In genomic region chr12:130716918-130717306, GRCh38 we compare ENCODE assay signal across 21 cellular contexts. TPM values are rescaled to one million over a fixed set of nuclear protein-coding genes. Genes with fewer than 3 reads are reported as not detected.
DNase-seq lines count a peak whose midpoint lies in the region; ATAC-seq and TF ChIP-seq lines count a peak whose summit lies in the region.
"Had no signal": no experiment of that assay in that cellular context is flagged by ENCODE, and none has a peak within 500 bp of the region (broad histone marks: within the 10 kb centered on the region; RNA-seq: fewer than 3 reads in every experiment).

No MANE protein-coding gene starts in this region.

- H3K4me3 Mint-ChIP-seq in neural crest cell = peak overlapping the region; percentile 90
- H3K4me3 Mint-ChIP-seq in naive thymus-derived CD8-positive, alpha-beta T cell = peak overlapping the region in 2 of 10 donors; percentile 22 to 71
- H3K4me3 Mint-ChIP-seq: activated naive CD8-positive, alpha-beta T cell treated with anti-CD3 and anti-CD28 coated beads, Interleukin-2, amount 50 U/mL, for 24 hours; activated T-cell treated with anti-CD3 and anti-CD28 coated beads, Interleukin-2, amount 50 U/mL, for 24 hours had no signal

- H3K36me3 Mint-ChIP-seq in neural crest cell (ENCODE audit: low read depth) = no peaks in the 10 kb centered on the region
- H3K36me3 Mint-ChIP-seq in naive thymus-derived CD8-positive, alpha-beta T cell = peaks cover 0 to 16% (median 0%) of the 10 kb centered on the region in 3 donors

- peaks cover 47% of the 10 kb centered on the region for H3K4me1 Mint-ChIP-seq in neural crest cell
- peaks cover 2 to 24% (median 14%) of the 10 kb centered on the region in 4 donors for H3K4me1 Mint-ChIP-seq in naive thymus-derived CD8-positive, alpha-beta T cell

- ATAC-seq in DND-41 (ENCODE audit: insufficient read depth, low read depth) = no peak
- no peak for ATAC-seq in naive thymus-derived CD8-positive, alpha-beta T cell
- no peak for ATAC-seq in GM18907 (IDR thresholded peaks at IDR 0.05; ENCODE audit: unreplicated experiment)
- ATAC-seq: activated naive CD8-positive, alpha-beta T cell treated with anti-CD3 and anti-CD28 coated beads, Interleukin-2, amount 50 U/mL, for 24 hours; gastrocnemius medialis; stimulated activated naive CD8-positive, alpha-beta T cell treated with anti-CD3 and anti-CD28 coated beads, Interleukin-15, Interleukin-2, amounts not matched to agents 100 U/mL and 50 U/mL, for 24 hours had no signal

- intact Hi-C loops in esophagus muscularis mucosa (cut with DNase I) = no loop called here

- H3K9me3 ChIP-seq in DND-41 (ENCODE audit: insufficient read depth, low read length, severe bottlenecking) (no peaks in the 10 kb centered on the region), HUES64 (ENCODE audit: insufficient read depth, low read depth, low read length) (peaks cover 5% of the 10 kb centered on the region; the same call in 1 of the 2 replicates), esophagus muscularis mucosa (peaks cover 0 to 7% (median 2%) of the 10 kb centered on the region in 4 donors)
- H3K9me3 ChIP-seq: gastrocnemius medialis, pancreas had no signal

- H3K27ac ChIP-seq in DND-41 (ENCODE audit: low read length) (no peak overlapping the region), HUES64 (ENCODE audit: low read depth, low read length) (no peak overlapping the region), esophagus muscularis mucosa (replicated peaks in 1 of 4) (no peak overlapping the region)
- H3K27ac ChIP-seq: gastrocnemius medialis, pancreas had no signal

- H3K27me3 ChIP-seq in DND-41 (ENCODE audit: insufficient read depth, low read length, poor library complexity) (no peaks in the 10 kb centered on the region), HUES64 (ENCODE audit: insufficient read depth, low read length) (peaks cover 66% of the 10 kb centered on the region), esophagus muscularis mucosa (peaks cover 0 to 65% (median 10%) of the 10 kb centered on the region in 4 donors)

- 12% methylated on average over 7 of the region's 9 CpGs for WGBS in HUES64
- 13% methylated on average over 5 of the region's 9 CpGs for WGBS in esophagus muscularis mucosa

- DNase-seq in DND-41 = no peak
- DNase-seq in esophagus muscularis mucosa (ENCODE audit: extremely low spot score) = no peak
- DNase-seq in neural crest cell (ENCODE audit: low read depth, low spot score) = no peak
- DNase-seq in naive thymus-derived CD8-positive, alpha-beta T cell = no peak
- DNase-seq in SW480 (ENCODE audit: low spot score) = no peak
- DNase-seq in stimulated activated CD4-positive, alpha-beta T cell treated with anti-CD3 and anti-CD28 coated beads, Interleukin-1b, Interleukin-23, amount 100 ng/mL, for 48 hours = no peak
- DNase-seq: activated CD4-positive, alpha-beta T cell treated with anti-CD3 and anti-CD28 coated beads, Interleukin-2, amount 50 U/mL, for 4 hours; activated naive CD8-positive, alpha-beta T cell treated with anti-CD3 and anti-CD28 coated beads, Interleukin-2, amount 50 U/mL, for 24 hours; activated T-cell treated with anti-CD3 and anti-CD28 coated beads, Interleukin-2, amount 50 U/mL, for 24 hours; Calu3; central memory CD4-positive, alpha-beta T cell; gastrocnemius medialis; GF-D8; KBM-7; OCI-M1; pancreas; stimulated activated naive CD8-positive, alpha-beta T cell treated with anti-CD3 and anti-CD28 coated beads, Interleukin-15, Interleukin-2, amounts not matched to agents 100 U/mL and 50 U/mL, for 24 hours had no signal

- TF ChIP-seq CTCF in DND-41 (IDR thresholded peaks at IDR 0.05; ENCODE audit: borderline replicate concordance, extremely low read depth, low read length, poor library complexity, severe bottlenecking) = no peak
- TF ChIP-seq CTCF in esophagus muscularis mucosa (IDR thresholded peaks at IDR 0.05) = no peak
- no peak for TF ChIP-seq CTCF in neural crest cell (conservative IDR thresholded peaks at IDR 0.05)

- TF ChIP-seq EP300 in esophagus muscularis mucosa (IDR thresholded peaks at IDR 0.05) = no peak

- 0 out of 4 replicates have a peak overlapping the region, but pooled peaks of 1 of the 2 experiments have one; percentile 42 for H3K4me3 ChIP-seq in DND-41 (ENCODE audit: low read depth in 1 of 2, low read length in 2 of 2)
- peak overlapping the region; percentile 57 for H3K4me3 ChIP-seq in HUES64 (ENCODE audit: low read length)
- peak overlapping the region; percentile 41 to 49 (median 46) for H3K4me3 ChIP-seq in esophagus muscularis mucosa
- H3K4me3 ChIP-seq: pancreas had no signal

- peak overlapping the region; percentile 42; the same call in 1 of the 2 replicates for H2AFZ ChIP-seq in DND-41 (ENCODE audit: low read depth, low read length)

- no peak for TF ChIP-seq POLR2A in esophagus muscularis mucosa (IDR thresholded peaks at IDR 0.05; ENCODE audit: low read depth)

- H3K27ac Mint-ChIP-seq in neural crest cell (ENCODE audit: unreplicated experiment) = no peak overlapping the region
- H3K27ac Mint-ChIP-seq in naive thymus-derived CD8-positive, alpha-beta T cell = no peak overlapping the region
- H3K27ac Mint-ChIP-seq: activated naive CD8-positive, alpha-beta T cell treated with anti-CD3 and anti-CD28 coated beads, Interleukin-2, amount 50 U/mL, for 24 hours; activated T-cell treated with anti-CD3 and anti-CD28 coated beads, Interleukin-2, amount 50 U/mL, for 24 hours; HFFc6 had no signal

- peaks cover 28% of the 10 kb centered on the region for H3K4me1 ChIP-seq in DND-41 (ENCODE audit: insufficient read depth, low read length)
- H3K4me1 ChIP-seq in HUES64 (ENCODE audit: insufficient read depth, low read length) = 0 out of 2 replicates have a peak, but pooled peaks cover 8% of the 10 kb centered on the region
- H3K4me1 ChIP-seq in esophagus muscularis mucosa = peaks cover 0 to 39% (median 36%) of the 10 kb centered on the region in 4 donors
- H3K4me1 ChIP-seq: pancreas had no signal

- H4K20me1 ChIP-seq in DND-41 (ENCODE audit: insufficient read depth, low read length) = no peaks in the 10 kb centered on the region

- no peak overlapping the region for H3K9ac ChIP-seq in DND-41 (ENCODE audit: low read depth, low read length)
- no peak overlapping the region for H3K9ac ChIP-seq in HUES64 (ENCODE audit: low read depth, low read length)

- POLR2A ChIA-PET in naive thymus-derived CD8-positive, alpha-beta T cell (lab: Charles Lee) = no interaction called here

- H3K79me2 ChIP-seq in DND-41 (ENCODE audit: insufficient read depth, low read length) = no peaks in the 10 kb centered on the region

- 0 out of 2 replicates have a peak overlapping the region, but pooled peaks have one; percentile 57 for H3K4me2 ChIP-seq in DND-41 (ENCODE audit: insufficient read depth, low read length)

- peaks cover 61% of the 10 kb centered on the region for H3K27me3 Mint-ChIP-seq in neural crest cell (ENCODE audit: low read depth)
- H3K27me3 Mint-ChIP-seq in naive thymus-derived CD8-positive, alpha-beta T cell = peaks cover 23 to 79% (median 38%) of the 10 kb centered on the region in 5 donors

- no peaks in the 10 kb centered on the region for H3K9me3 Mint-ChIP-seq in neural crest cell
- peaks cover 0 to 19% (median 1%) of the 10 kb centered on the region in 9 donors for H3K9me3 Mint-ChIP-seq in naive thymus-derived CD8-positive, alpha-beta T cell

- no peaks in the 10 kb centered on the region for H3K36me3 ChIP-seq in DND-41 (ENCODE audit: insufficient read depth, low read length)
- no peaks in the 10 kb centered on the region for H3K36me3 ChIP-seq in HUES64 (ENCODE audit: insufficient read depth, low read length)
- no peaks in the 10 kb centered on the region for H3K36me3 ChIP-seq in esophagus muscularis mucosa
- H3K36me3 ChIP-seq: gastrocnemius medialis, pancreas had no signal

RNA-seq across cellular contexts. Expression of gene RIMBP2, which starts 0.8 kb away (rescaled TPM):
- polyA plus RNA-seq in HUES64 (2013, experiment 1 of 2) = 1.5 TPM
- 2.4 TPM for polyA plus RNA-seq in HUES64 (2013, experiment 2 of 2)
- total RNA-seq in esophagus muscularis mucosa (1 to 10 TPM in 3 of 4 donors, under 1 TPM in 1; 0.83 to 1.8 (median 1.4) TPM), neural crest cell (4.5 and 5.9 TPM in 2 replicates)
- total RNA-seq in naive thymus-derived CD8-positive, alpha-beta T cell = not detected
- polyA plus RNA-seq in naive thymus-derived CD8-positive, alpha-beta T cell = not detected
- total RNA-seq: HFFc6, mononuclear cell had no signal
